ENCODE assay signal across 21 cellular contexts in the genomic region with DNA sequence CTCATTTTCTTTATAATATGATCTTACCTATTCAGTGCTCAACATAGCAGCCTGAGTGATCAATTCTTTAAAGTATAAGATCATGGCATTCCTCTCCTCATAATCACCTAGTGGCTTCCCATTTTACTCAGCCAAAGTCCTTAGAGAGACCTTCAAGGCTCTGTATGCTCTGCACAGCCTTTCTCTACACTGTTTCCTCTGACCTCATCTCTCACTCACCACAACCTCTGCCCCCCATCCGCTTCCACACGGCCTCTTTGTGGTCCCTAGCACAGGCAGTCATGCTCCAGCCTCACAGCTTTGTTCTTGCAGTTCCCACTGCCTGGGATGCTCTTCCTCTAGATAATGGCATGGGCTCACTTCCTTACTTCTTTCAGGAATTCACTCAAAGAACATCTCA.
"Had no signal": no experiment of that assay in that cellular context is flagged by ENCODE, and none has a peak within 500 bp of the region (broad histone marks: within the 10 kb centered on the region; RNA-seq: fewer than 3 reads in every experiment).

No MANE protein-coding gene starts in this region.

- ATAC-seq: gastrocnemius medialis; heart right ventricle; naive thymus-derived CD4-positive, alpha-beta T cell; sciatic nerve; stimulated activated memory B cell treated with anti-CD40 and anti-IgM and Interleukin-4, amounts not matched to agents 10 μg/mL and 1 μg/mL and 100 μg/mL, for 72 hours; T-cell; WTC11 had no signal

- DNase-seq: activated CD4-positive, alpha-beta T cell treated with anti-CD3 and anti-CD28 coated beads, Interleukin-2, amount 50 U/mL, for 4 hours; activated CD8-positive, alpha-beta memory T cell treated with anti-CD3 and anti-CD28 coated beads for 24 hours; activated naive CD4-positive, alpha-beta T cell treated with Interleukin-2 at 50 U/mL for 16 hours; activated naive CD8-positive, alpha-beta T cell treated with anti-CD3 and anti-CD28 coated beads, Interleukin-2, amount 10 ng/mL, durations not matched to agents 7 days and 5 days; activated T-cell treated with anti-CD3 and anti-CD28 coated beads, Interleukin-2, amount 50 U/mL, for 48 hours; amygdala; effector CD8-positive, alpha-beta T cell; erythroblast; gastrocnemius medialis; heart right ventricle; kidney; left ventricle myocardium inferior; naive thymus-derived CD4-positive, alpha-beta T cell; stimulated activated CD4-positive, alpha-beta T cell treated with anti-CD3 and anti-CD28 coated beads, Interleukin-15, amount 100 ng/mL, for 24 hours; stomach; T-cell; transverse colon; uterus had no signal
